ENCODE assay signal across 1 cellular context in the genomic region with DNA sequence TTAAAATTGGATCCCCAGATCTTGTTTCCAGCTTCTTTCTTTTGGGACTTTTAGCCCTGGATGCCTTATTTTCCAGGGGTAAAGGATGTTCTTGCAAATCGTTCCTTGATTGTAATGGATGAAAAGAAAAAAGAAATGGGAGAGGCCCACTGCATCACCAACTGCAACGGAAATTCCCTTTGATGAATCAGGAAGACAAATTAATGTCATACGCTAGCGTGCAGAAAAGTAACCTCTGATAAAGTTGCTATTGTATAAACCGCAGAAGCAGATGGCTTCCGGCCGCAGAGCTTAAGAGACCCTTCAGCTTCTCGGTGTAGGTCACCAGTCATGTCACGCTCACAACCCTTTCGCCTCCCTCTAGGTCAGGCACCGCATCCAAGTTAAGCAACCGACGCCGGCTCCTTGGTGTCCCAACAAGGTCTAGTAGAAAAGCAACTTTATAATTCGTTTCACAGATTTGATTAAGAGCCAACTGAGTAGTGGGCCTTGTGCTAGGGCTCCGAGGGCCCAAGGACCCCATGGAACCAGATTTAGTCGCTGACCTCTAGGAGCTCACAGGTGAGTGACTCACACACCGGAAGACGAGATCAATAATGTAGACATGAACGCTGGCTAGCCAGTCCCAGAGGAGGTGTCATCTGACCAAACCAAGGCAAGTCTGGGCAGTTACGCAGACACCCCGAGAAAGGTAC.
TF ChIP-seq lines count a peak whose summit lies in the region.

No MANE protein-coding gene starts in this region.

TF ChIP-seq in HepG2, 621 proteins besides CTCF, POLR2A, EP300 and RAD21 (continues in another document):
- TF ChIP-seq ZNF256 (CRISPR knock-in tag; conservative IDR thresholded peaks at IDR 0.05) = peak; percentile 25; the same call in 1 of the 2 replicates
- TF ChIP-seq CSRNP2 (CRISPR knock-in tag; conservative IDR thresholded peaks at IDR 0.05; ENCODE audit: low read depth) = no peak
- no peak for TF ChIP-seq ZNF629 (CRISPR knock-in tag; conservative IDR thresholded peaks at IDR 0.05)
- TF ChIP-seq PREB (CRISPR knock-in tag; IDR thresholded peaks at IDR 0.05) = no peak
- TF ChIP-seq, protein P1, sequence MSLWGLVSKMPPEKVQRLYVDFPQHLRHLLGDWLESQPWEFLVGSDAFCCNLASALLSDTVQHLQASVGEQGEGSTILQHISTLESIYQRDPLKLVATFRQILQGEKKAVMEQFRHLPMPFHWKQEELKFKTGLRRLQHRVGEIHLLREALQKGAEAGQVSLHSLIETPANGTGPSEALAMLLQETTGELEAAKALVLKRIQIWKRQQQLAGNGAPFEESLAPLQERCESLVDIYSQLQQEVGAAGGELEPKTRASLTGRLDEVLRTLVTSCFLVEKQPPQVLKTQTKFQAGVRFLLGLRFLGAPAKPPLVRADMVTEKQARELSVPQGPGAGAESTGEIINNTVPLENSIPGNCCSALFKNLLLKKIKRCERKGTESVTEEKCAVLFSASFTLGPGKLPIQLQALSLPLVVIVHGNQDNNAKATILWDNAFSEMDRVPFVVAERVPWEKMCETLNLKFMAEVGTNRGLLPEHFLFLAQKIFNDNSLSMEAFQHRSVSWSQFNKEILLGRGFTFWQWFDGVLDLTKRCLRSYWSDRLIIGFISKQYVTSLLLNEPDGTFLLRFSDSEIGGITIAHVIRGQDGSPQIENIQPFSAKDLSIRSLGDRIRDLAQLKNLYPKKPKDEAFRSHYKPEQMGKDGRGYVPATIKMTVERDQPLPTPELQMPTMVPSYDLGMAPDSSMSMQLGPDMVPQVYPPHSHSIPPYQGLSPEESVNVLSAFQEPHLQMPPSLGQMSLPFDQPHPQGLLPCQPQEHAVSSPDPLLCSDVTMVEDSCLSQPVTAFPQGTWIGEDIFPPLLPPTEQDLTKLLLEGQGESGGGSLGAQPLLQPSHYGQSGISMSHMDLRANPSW (CRISPR knock-in tag; IDR thresholded peaks at IDR 0.05; ENCODE audit: borderline replicate concordance) = no peak
- TF ChIP-seq ADNP (CRISPR knock-in tag; IDR thresholded peaks at IDR 0.05) = no peak
- TF ChIP-seq, protein P2, sequence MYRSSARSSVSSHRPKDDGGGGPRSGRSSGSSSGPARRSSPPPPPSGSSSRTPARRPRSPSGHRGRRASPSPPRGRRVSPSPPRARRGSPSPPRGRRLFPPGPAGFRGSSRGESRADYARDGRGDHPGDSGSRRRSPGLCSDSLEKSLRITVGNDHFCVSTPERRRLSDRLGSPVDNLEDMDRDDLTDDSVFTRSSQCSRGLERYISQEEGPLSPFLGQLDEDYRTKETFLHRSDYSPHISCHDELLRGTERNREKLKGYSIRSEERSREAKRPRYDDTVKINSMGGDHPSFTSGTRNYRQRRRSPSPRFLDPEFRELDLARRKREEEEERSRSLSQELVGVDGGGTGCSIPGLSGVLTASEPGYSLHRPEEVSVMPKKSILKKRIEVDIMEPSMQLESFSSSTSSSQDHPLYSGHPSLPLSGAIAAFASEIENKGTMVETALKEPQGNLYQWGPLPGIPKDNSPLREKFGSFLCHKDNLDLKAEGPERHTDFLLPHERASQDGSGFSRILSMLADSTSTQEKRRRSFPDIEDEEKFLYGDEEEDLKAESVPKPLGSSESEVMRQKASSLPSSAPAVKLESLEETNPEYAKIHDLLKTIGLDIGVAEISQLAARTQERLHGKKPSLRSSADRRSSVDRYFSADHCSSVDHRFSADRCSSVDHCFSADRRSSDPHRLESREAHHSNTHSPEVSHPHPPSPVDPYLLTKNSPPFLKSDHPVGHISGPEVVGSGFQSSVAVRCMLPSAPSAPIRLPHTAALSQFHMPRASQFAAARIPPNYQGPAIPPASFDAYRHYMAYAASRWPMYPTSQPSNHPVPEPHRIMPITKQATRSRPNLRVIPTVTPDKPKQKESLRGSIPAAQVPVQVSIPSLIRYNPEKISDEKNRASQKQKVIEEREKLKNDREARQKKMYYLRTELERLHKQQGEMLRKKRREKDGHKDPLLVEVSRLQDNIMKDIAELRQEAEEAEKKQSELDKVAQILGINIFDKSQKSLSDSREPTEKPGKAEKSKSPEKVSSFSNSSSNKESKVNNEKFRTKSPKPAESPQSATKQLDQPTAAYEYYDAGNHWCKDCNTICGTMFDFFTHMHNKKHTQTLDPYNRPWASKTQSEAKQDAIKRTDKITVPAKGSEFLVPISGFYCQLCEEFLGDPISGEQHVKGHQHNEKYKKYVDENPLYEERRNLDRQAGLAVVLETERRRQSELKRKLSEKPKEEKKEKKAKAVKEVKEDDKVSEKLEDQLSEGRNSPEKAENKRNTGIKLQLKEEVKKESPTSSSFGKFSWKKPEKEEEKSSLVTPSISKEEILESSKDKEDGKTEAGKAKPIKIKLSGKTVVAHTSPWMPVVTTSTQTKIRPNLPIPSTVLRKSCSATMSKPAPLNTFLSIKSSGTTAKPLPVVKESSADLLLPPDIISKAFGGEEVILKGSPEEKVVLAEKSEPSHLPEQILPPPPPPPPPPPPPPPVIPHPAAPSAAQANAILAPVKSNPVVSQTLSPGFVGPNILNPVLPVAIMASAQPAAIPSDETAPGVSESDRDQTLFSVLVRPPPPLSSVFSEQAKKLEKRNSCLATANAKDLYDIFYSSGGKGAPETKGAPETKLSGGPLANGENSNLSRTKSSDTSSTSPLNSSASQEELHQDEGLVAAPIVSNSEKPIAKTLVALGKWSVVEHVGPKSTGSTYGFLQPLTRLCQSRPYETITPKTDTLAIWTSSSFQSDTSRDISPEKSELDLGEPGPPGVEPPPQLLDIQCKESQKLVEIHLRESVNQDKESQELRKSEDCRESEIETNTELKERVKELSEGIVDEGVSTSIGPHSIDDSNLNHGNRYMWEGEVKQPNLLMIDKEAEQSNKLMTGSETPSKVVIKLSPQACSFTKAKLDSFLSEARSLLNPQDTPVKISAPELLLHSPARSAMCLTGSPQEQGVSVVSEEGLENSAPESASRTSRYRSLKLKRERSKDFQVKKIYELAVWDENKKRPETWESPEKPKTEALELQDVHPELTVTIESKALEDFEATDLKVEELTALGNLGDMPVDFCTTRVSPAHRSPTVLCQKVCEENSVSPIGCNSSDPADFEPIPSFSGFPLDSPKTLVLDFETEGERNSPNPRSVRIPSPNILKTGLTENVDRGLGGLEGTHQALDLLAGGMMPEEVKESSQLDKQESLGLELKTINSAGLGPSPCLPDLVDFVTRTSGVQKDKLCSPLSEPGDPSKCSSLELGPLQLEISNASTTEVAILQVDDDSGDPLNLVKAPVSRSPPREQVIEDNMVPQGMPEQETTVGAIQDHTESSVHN (CRISPR knock-in tag; IDR thresholded peaks at IDR 0.05) = no peak
- no peak for TF ChIP-seq BCL3 (CRISPR knock-in tag; IDR thresholded peaks at IDR 0.05)
- TF ChIP-seq RFXANK (CRISPR knock-in tag; IDR thresholded peaks at IDR 0.05) = no peak
- TF ChIP-seq KDM2A (CRISPR knock-in tag; IDR thresholded peaks at IDR 0.05; ENCODE audit: borderline replicate concordance, low read depth) = no peak; the same call in 1 of the 2 replicates
- TF ChIP-seq ZFYVE20 (CRISPR knock-in tag; IDR thresholded peaks at IDR 0.05; ENCODE audit: borderline replicate concordance, low read depth) = no peak
- no peak for TF ChIP-seq ETV6 (CRISPR knock-in tag; conservative IDR thresholded peaks at IDR 0.05)
- peak; percentile 52 for TF ChIP-seq ZNF781 (CRISPR knock-in tag; IDR thresholded peaks at IDR 0.05; ENCODE audit: borderline replicate concordance, not compliant biosample characterization)
- TF ChIP-seq HNF4G (IDR thresholded peaks at IDR 0.05; ENCODE audit: borderline replicate concordance, low read depth, low read length) = peak; percentile 34; the same call in 1 of the 2 replicates
- no peak for TF ChIP-seq HNF4G (CRISPR knock-in tag; IDR thresholded peaks at IDR 0.05; ENCODE audit: borderline replicate concordance, low read depth)
- TF ChIP-seq, protein P3, sequence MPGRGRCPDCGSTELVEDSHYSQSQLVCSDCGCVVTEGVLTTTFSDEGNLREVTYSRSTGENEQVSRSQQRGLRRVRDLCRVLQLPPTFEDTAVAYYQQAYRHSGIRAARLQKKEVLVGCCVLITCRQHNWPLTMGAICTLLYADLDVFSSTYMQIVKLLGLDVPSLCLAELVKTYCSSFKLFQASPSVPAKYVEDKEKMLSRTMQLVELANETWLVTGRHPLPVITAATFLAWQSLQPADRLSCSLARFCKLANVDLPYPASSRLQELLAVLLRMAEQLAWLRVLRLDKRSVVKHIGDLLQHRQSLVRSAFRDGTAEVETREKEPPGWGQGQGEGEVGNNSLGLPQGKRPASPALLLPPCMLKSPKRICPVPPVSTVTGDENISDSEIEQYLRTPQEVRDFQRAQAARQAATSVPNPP (CRISPR knock-in tag; IDR thresholded peaks at IDR 0.05) = 0 out of 2 replicates have a peak, but pooled peaks have one; percentile 18
- no peak for TF ChIP-seq CAMTA2 (CRISPR knock-in tag; IDR thresholded peaks at IDR 0.05; ENCODE audit: borderline replicate concordance)
- no peak for TF ChIP-seq GFI1 (CRISPR knock-in tag; IDR thresholded peaks at IDR 0.05; ENCODE audit: borderline replicate concordance)
- TF ChIP-seq ZNF180 (CRISPR knock-in tag; IDR thresholded peaks at IDR 0.05; ENCODE audit: borderline replicate concordance, low read depth) = no peak
- TF ChIP-seq MXI1 (IDR thresholded peaks at IDR 0.05; ENCODE audit: borderline replicate concordance, low read depth, low read length) = no peak
- TF ChIP-seq KLF6 (CRISPR knock-in tag; IDR thresholded peaks at IDR 0.05) = no peak
- no peak for TF ChIP-seq RFXAP (CRISPR knock-in tag; IDR thresholded peaks at IDR 0.05; ENCODE audit: borderline replicate concordance)
- TF ChIP-seq SKI (IDR thresholded peaks at IDR 0.05; ENCODE audit: partially characterized antibody) = peak; percentile 51
- TF ChIP-seq BORCS8-MEF2B (CRISPR knock-in tag; IDR thresholded peaks at IDR 0.05) = peak; percentile 60; the same call in 1 of the 2 replicates
- TF ChIP-seq ZNF225 (CRISPR knock-in tag; IDR thresholded peaks at IDR 0.05) = peak; percentile 55; the same call in 1 of the 2 replicates
- peak; percentile 76 for TF ChIP-seq POLR2AphosphoS5 (IDR thresholded peaks at IDR 0.05; ENCODE audit: low read depth, low read length)
- TF ChIP-seq KAT2B (IDR thresholded peaks at IDR 0.05; ENCODE audit: borderline replicate concordance, low read depth, low read length) = peak; percentile 36; the same call in 1 of the 2 replicates
- no peak for TF ChIP-seq CBX1 (IDR thresholded peaks at IDR 0.05; ENCODE audit: low read depth)
- no peak for TF ChIP-seq XRCC5 (optimal IDR thresholded peaks at IDR 0.05; ENCODE audit: low read length)
- TF ChIP-seq HMG20A (CRISPR knock-in tag; IDR thresholded peaks at IDR 0.05; ENCODE audit: borderline replicate concordance) = peak; percentile 17; the same call in 1 of the 2 replicates
- TF ChIP-seq RBFOX2 (IDR thresholded peaks at IDR 0.05; ENCODE audit: low read depth, low read length) = no peak
- TF ChIP-seq, protein P4, sequence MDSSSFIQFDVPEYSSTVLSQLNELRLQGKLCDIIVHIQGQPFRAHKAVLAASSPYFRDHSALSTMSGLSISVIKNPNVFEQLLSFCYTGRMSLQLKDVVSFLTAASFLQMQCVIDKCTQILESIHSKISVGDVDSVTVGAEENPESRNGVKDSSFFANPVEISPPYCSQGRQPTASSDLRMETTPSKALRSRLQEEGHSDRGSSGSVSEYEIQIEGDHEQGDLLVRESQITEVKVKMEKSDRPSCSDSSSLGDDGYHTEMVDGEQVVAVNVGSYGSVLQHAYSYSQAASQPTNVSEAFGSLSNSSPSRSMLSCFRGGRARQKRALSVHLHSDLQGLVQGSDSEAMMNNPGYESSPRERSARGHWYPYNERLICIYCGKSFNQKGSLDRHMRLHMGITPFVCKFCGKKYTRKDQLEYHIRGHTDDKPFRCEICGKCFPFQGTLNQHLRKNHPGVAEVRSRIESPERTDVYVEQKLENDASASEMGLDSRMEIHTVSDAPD (CRISPR knock-in tag; IDR thresholded peaks at IDR 0.05) = no peak
- TF ChIP-seq, protein P5, sequence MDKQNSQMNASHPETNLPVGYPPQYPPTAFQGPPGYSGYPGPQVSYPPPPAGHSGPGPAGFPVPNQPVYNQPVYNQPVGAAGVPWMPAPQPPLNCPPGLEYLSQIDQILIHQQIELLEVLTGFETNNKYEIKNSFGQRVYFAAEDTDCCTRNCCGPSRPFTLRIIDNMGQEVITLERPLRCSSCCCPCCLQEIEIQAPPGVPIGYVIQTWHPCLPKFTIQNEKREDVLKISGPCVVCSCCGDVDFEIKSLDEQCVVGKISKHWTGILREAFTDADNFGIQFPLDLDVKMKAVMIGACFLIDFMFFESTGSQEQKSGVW (CRISPR knock-in tag; IDR thresholded peaks at IDR 0.05; ENCODE audit: borderline replicate concordance) = no peak
- TF ChIP-seq ZNF460 (CRISPR knock-in tag; IDR thresholded peaks at IDR 0.05; ENCODE audit: borderline replicate concordance) = no peak
- TF ChIP-seq ESRRA (CRISPR knock-in tag; IDR thresholded peaks at IDR 0.05; ENCODE audit: low read depth) = no peak
- TF ChIP-seq CCDC6 (CRISPR knock-in tag; IDR thresholded peaks at IDR 0.05) = 0 out of 2 replicates have a peak, but pooled peaks have one; percentile 7
- TF ChIP-seq GABPA (IDR thresholded peaks at IDR 0.05; ENCODE audit: low read depth, low read length) = 0 out of 2 replicates have a peak, but pooled peaks have one; percentile 15
- no peak for TF ChIP-seq GABPA (CRISPR knock-in tag; IDR thresholded peaks at IDR 0.05; ENCODE audit: low read depth)
- TF ChIP-seq NFKBIZ (CRISPR knock-in tag; IDR thresholded peaks at IDR 0.05) = peak; percentile 43; the same call in 1 of the 2 replicates
